8 cellular contexts compared by ENCODE assay signal in the genomic region with DNA sequence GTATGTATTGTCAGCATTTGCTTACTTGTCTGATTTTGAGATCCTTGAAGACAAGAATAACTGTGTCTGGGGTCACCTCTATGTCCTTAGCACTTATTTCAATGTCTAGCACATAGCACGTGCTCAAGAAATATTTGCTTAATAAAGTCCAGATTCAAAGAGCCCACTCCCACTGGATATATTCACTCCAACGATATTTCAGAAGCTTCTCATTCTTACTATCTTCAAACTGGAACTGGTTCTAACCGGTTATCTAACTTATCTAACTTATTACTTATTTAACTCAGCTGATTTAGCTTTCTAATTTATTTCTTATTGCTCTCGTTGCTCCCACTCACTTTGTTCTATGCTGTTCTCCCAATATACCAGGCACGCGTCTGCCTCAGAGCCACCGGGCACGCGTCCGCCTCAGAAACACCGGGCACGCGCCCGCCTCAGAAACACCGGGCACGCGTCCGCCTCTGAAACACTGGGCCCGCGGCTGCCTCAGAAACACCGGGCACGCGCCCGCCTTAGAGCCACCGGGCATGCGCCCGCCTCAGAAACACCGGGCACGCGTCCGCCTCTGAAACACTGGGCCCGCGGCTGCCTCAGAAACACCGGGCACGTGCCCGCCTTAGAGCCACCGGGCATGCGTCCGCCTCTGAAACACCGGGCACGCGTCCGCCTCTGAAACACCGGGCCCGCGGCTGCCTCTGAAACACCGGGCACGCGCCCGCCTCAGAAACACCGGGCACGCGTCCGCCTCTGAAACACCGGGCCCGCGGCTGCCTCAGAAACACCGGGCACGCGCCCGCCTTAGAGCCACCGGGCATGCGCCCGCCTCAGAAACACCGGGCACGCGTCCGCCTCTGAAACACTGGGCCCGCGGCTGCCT. TPM values are rescaled to one million over a fixed set of nuclear protein-coding genes. Genes with fewer than 3 reads are reported as not detected.
DNase-seq lines count a peak whose midpoint lies in the region; ATAC-seq and TF ChIP-seq lines count a peak whose summit lies in the region.
"Not testable (repeated sequence)": the region's sequence is repeated elsewhere in the genome, so short reads cannot be mapped to it uniquely, and the experiment has no call there.

No MANE protein-coding gene starts in this region.

- peak overlapping the region; percentile 81 for H3K27ac Mint-ChIP-seq in CD8-positive, alpha-beta T cell
- H3K27ac Mint-ChIP-seq in IgD-negative memory B cell = peak overlapping the region in 2 of 3 donors; percentile 12 to 81

- peak; percentile 39 for ATAC-seq in CD8-positive, alpha-beta T cell
- ATAC-seq in omental fat pad (ENCODE audit: low FRiP score) = peak; percentile 66

- POLR2A ChIA-PET in CD8-positive, alpha-beta T cell (lab: Charles Lee) = interaction anchor here (1.0 kb wide), 1 partner anchor 59 kb away, joined by 3 read pairs; the partner anchor contains the start of gene IFRD1

- H4K20me1 ChIP-seq in OCI-LY3 (ENCODE audit: insufficient read depth, low read length) = not testable (repeated sequence)

- peak; percentile 12 to 65 (median 47) for DNase-seq in CD8-positive, alpha-beta T cell
- peak; percentile 54 for DNase-seq in activated CD4-positive, alpha-beta T cell treated with anti-CD3 and anti-CD28 coated beads, Interleukin-2, amount 50 U/mL, for 1 hour
- DNase-seq in T47D (ENCODE audit: low read depth in 1 of 2, low spot score in 1 of 2) = peak; percentile 8 to 44
- DNase-seq in right atrium auricular region (ENCODE audit: low spot score) = peak; percentile 64
- DNase-seq in omental fat pad (ENCODE audit: low spot score) = not testable (repeated sequence)
- peak; percentile 35 for DNase-seq in stimulated activated CD8-positive, alpha-beta memory T cell treated with anti-CD3 and anti-CD28 coated beads, Interleukin-7, amount 100 ng/mL, for 24 hours (ENCODE audit: low read depth)

- H3K79me2 ChIP-seq in OCI-LY3 (ENCODE audit: low read length) = not testable (repeated sequence)

- 0 out of 2 replicates have a peak overlapping the region, but pooled peaks have one; percentile 22 for H3K9ac ChIP-seq in OCI-LY3 (ENCODE audit: low read length)

- not testable (repeated sequence) for H3K27me3 ChIP-seq in CD8-positive, alpha-beta T cell (ENCODE audit: insufficient read depth, low read length); OCI-LY3 (ENCODE audit: low read depth, low read length); right atrium auricular region

- peak overlapping the region; percentile 87 for H2AFZ ChIP-seq in OCI-LY3 (ENCODE audit: low read depth, low read length)

- not testable (repeated sequence) for H3K4me1 ChIP-seq in CD8-positive, alpha-beta T cell (ENCODE audit: insufficient read depth, low read length); OCI-LY3 (ENCODE audit: low read length); right atrium auricular region

- in situ Hi-C loops in T47D (cut with HindIII; ENCODE audit: low pct_unique_long_range_greater_than_20kb, low sequenced_read_pairs) = not testable (repeated sequence)

- intact Hi-C loops in CD8-positive, alpha-beta T cell (cut with DNase I, micrococcal nuclease) = loop anchor here in 1 of 2 experiments (2.0 to 5.0 kb wide), 4 partner anchors 186 to 829 kb away; partner anchors contain the start of genes IMMP2L and TMEM168

- H3K27me3 Mint-ChIP-seq in CD8-positive, alpha-beta T cell (ENCODE audit: low read depth); IgD-negative memory B cell: not testable (repeated sequence)

- H3K4me3 ChIP-seq in CD8-positive, alpha-beta T cell (ENCODE audit: low read depth, low read length) = peak overlapping the region; percentile 8
- H3K4me3 ChIP-seq in OCI-LY3 (ENCODE audit: low read length) (peak overlapping the region; percentile 74), right atrium auricular region (peak overlapping the region; percentile 58 to 64)

- H3K36me3 Mint-ChIP-seq in CD8-positive, alpha-beta T cell; IgD-negative memory B cell: not testable (repeated sequence)

- not testable (repeated sequence) for TF ChIP-seq CTCF in CD8-positive, alpha-beta T cell (IDR thresholded peaks at IDR 0.05); OCI-LY3 (IDR thresholded peaks at IDR 0.05; ENCODE audit: low read depth, low read length); right atrium auricular region (IDR thresholded peaks at IDR 0.05); omental fat pad (IDR thresholded peaks at IDR 0.05)

- H3K4me1 Mint-ChIP-seq in CD8-positive, alpha-beta T cell (ENCODE audit: low read depth) = peaks cover 12% of the 10 kb centered on the region
- H3K4me1 Mint-ChIP-seq in IgD-negative memory B cell = not testable (repeated sequence)

- H3K4me3 Mint-ChIP-seq in CD8-positive, alpha-beta T cell = peak overlapping the region; percentile 83
- H3K4me3 Mint-ChIP-seq in IgD-negative memory B cell = peak overlapping the region; percentile 83 to 94 (median 88)

- not testable (repeated sequence) for H3K9me3 Mint-ChIP-seq in CD8-positive, alpha-beta T cell; IgD-negative memory B cell

- CTCF ChIA-PET in CD8-positive, alpha-beta T cell (lab: Charles Lee) = not testable (repeated sequence)

- not testable (repeated sequence) for H3K9me3 ChIP-seq in CD8-positive, alpha-beta T cell (ENCODE audit: low read length); OCI-LY3 (ENCODE audit: insufficient read depth, low read length); right atrium auricular region

- not testable (repeated sequence) for H3K27ac ChIP-seq in CD8-positive, alpha-beta T cell (ENCODE audit: low read depth, low read length)
- peak overlapping the region; percentile 49 for H3K27ac ChIP-seq in OCI-LY3 (ENCODE audit: low read length)
- H3K27ac ChIP-seq in right atrium auricular region = peak overlapping the region; percentile 72 to 81

- peak overlapping the region; percentile 50 for H3K4me2 ChIP-seq in OCI-LY3 (ENCODE audit: low read length)

- H3K36me3 ChIP-seq in CD8-positive, alpha-beta T cell (ENCODE audit: insufficient read depth, low read length); OCI-LY3 (replicated peaks; ENCODE audit: low read depth, low read length); right atrium auricular region: not testable (repeated sequence)

RNA-seq across cellular contexts. Expression of gene IFRD1, which starts 59.1 kb away (rescaled TPM):
- 100 to 1,000 TPM; 292 to 301 TPM for total RNA-seq in CD8-positive, alpha-beta T cell
- polyA plus RNA-seq in IgD-negative memory B cell = 38.4 TPM
- total RNA-seq in right atrium auricular region (10 to 100 TPM; 11.2 to 25.5 TPM), omental fat pad (10 to 100 TPM; 78.5 to 85.1 (median 80.4) TPM)

Comparison
In these comparisons a context has a peak if more than half of its experiments do, and no peak if none do; other contexts are left out.
1. H3K4me3 ChIP-seq: peak in every context shown above with its lines; median percentile 74 in OCI-LY3; 61 in right atrium auricular region; 8 in CD8-positive, alpha-beta T cell.